In genomic region chr7:112110651-112111050, GRCh38 we compare ENCODE assay signal across 32 cellular contexts.
"Had no signal": no experiment of that assay in that cellular context is flagged by ENCODE, and none has a peak within 500 bp of the region (broad histone marks: within the 10 kb centered on the region; RNA-seq: fewer than 3 reads in every experiment).

No MANE protein-coding gene starts in this region.

- H3K4me3 Mint-ChIP-seq: activated CD4-positive, alpha-beta memory T cell treated with anti-CD3 and anti-CD28 coated beads, Interleukin-2, amount 10 ng/mL, durations not matched to agents 7 days and 5 days; activated CD4-positive, alpha-beta T cell treated with anti-CD3 and anti-CD28 coated beads for 36 hours; activated CD8-positive, alpha-beta memory T cell treated with anti-CD3 and anti-CD28 coated beads, Interleukin-2, amount 10 ng/mL, durations not matched to agents 7 days and 5 days; activated naive CD8-positive, alpha-beta T cell treated with anti-CD3 and anti-CD28 coated beads for 36 hours; activated T-helper 17 cell treated with anti-CD3 and anti-CD28 coated beads, Interleukin-2, amount 50 U/mL, for 72 hours; T-helper 1 cell treated with Interleukin-12 subunit alpha and Interleukin-12 subunit beta and Interleukin-4 antibody, amounts not matched to agents 30 μg/mL and 1 μg/mL, for 36 hours; T-helper 2 cell treated with Interferon-gamma antibody and Interleukin-4, amounts not matched to agents 5 μg/mL and 100 μg/mL, for 36 hours had no signal

- H3K36me3 Mint-ChIP-seq: activated CD8-positive, alpha-beta memory T cell treated with anti-CD3 and anti-CD28 coated beads, Interleukin-2, amount 10 ng/mL, durations not matched to agents 7 days and 5 days; activated naive CD8-positive, alpha-beta T cell treated with anti-CD3 and anti-CD28 coated beads for 36 hours had no signal

- ATAC-seq: activated CD4-positive, alpha-beta T cell treated with anti-CD3 and anti-CD28 coated beads for 36 hours; activated CD4-positive, CD25-positive, alpha-beta regulatory T cell treated with anti-CD3 and anti-CD28 coated beads, Interleukin-2, amount 50 U/mL, for 24 hours; activated CD8-positive, alpha-beta memory T cell treated with anti-CD3 and anti-CD28 coated beads, Interleukin-2, amount 10 ng/mL, durations not matched to agents 7 days and 5 days; activated T-helper 17 cell treated with anti-CD3 and anti-CD28 coated beads, Interleukin-2, amount 50 U/mL, for 72 hours; Panc1 had no signal

- H3K27me3 ChIP-seq: ascending aorta, cardiac muscle cell, SJSA1 had no signal

- H3K4me1 Mint-ChIP-seq: activated CD4-positive, alpha-beta memory T cell treated with anti-CD3 and anti-CD28 coated beads, Interleukin-2, amount 10 ng/mL, durations not matched to agents 7 days and 5 days; activated CD4-positive, alpha-beta T cell treated with anti-CD3 and anti-CD28 coated beads for 36 hours; activated CD8-positive, alpha-beta memory T cell treated with anti-CD3 and anti-CD28 coated beads, Interleukin-2, amount 10 ng/mL, durations not matched to agents 7 days and 5 days; activated T-helper 17 cell treated with anti-CD3 and anti-CD28 coated beads, Interleukin-2, amount 50 U/mL, for 72 hours had no signal

- H3K27ac Mint-ChIP-seq: activated CD4-positive, alpha-beta memory T cell treated with anti-CD3 and anti-CD28 coated beads, Interleukin-2, amount 10 ng/mL, durations not matched to agents 7 days and 5 days; activated CD4-positive, alpha-beta T cell treated with anti-CD3 and anti-CD28 coated beads for 36 hours; activated CD8-positive, alpha-beta memory T cell treated with anti-CD3 and anti-CD28 coated beads, Interleukin-2, amount 10 ng/mL, durations not matched to agents 7 days and 5 days; activated naive CD8-positive, alpha-beta T cell treated with anti-CD3 and anti-CD28 coated beads for 36 hours; activated T-helper 17 cell treated with anti-CD3 and anti-CD28 coated beads, Interleukin-2, amount 50 U/mL, for 72 hours; T-helper 1 cell treated with Interleukin-12 subunit alpha and Interleukin-12 subunit beta and Interleukin-4 antibody, amounts not matched to agents 30 μg/mL and 1 μg/mL, for 36 hours; T-helper 2 cell treated with Interferon-gamma antibody and Interleukin-4, amounts not matched to agents 5 μg/mL and 100 μg/mL, for 36 hours had no signal

- H3K27ac ChIP-seq: ascending aorta, cardiac muscle cell, SJSA1 had no signal

- H3K9me3 Mint-ChIP-seq: activated CD4-positive, alpha-beta memory T cell treated with anti-CD3 and anti-CD28 coated beads, Interleukin-2, amount 10 ng/mL, durations not matched to agents 7 days and 5 days; activated naive CD8-positive, alpha-beta T cell treated with anti-CD3 and anti-CD28 coated beads for 36 hours; activated T-helper 17 cell treated with anti-CD3 and anti-CD28 coated beads, Interleukin-2, amount 50 U/mL, for 72 hours; T-helper 1 cell treated with Interleukin-12 subunit alpha and Interleukin-12 subunit beta and Interleukin-4 antibody, amounts not matched to agents 30 μg/mL and 1 μg/mL, for 36 hours; T-helper 2 cell treated with Interferon-gamma antibody and Interleukin-4, amounts not matched to agents 5 μg/mL and 100 μg/mL, for 36 hours had no signal

- H3K4me3 ChIP-seq: ascending aorta, cardiac muscle cell, SJSA1 had no signal

- DNase-seq: activated CD4-positive, alpha-beta memory T cell treated with anti-CD3 and anti-CD28 coated beads, Interleukin-2, amount 10 ng/mL, durations not matched to agents 7 days and 5 days; activated CD4-positive, alpha-beta T cell treated with anti-CD3 and anti-CD28 coated beads for 36 hours; activated CD8-positive, alpha-beta memory T cell treated with anti-CD3 and anti-CD28 coated beads for 24 hours; activated CD8-positive, alpha-beta memory T cell treated with anti-CD3 and anti-CD28 coated beads, Interleukin-2, amount 10 ng/mL, durations not matched to agents 7 days and 5 days; activated CD8-positive, alpha-beta memory T cell treated with anti-CD3 and anti-CD28 coated beads, Interleukin-2, amount 50 U/mL, for 48 hours; activated effector memory CD4-positive, alpha-beta T cell treated with anti-CD3 and anti-CD28 coated beads, Interleukin-2, amount 50 U/mL, for 16 hours; activated naive CD4-positive, alpha-beta T cell; activated naive CD4-positive, alpha-beta T cell treated with anti-CD3 and anti-CD28 coated beads, Interleukin-2, amount 50 U/mL, for 16 hours; activated naive CD8-positive, alpha-beta T cell treated with anti-CD3 and anti-CD28 coated beads for 36 hours; activated T-cell treated with anti-CD3 and anti-CD28 coated beads, Interleukin-2, amount 50 U/mL, for 48 hours; amniotic stem cell; IMR-90; Karpas-422; KBM-7; NCI-H1105 treated with DMSO at 0.1 percent for 48 hours; NCI-H1436; NCI-H1694; NCI-H1930; NCI-H2081 treated with DMSO at 0.1 percent for 48 hours; NCI-H226; NCI-H446 treated with DMSO at 0.1 percent for 48 hours; NCI-H524; SHP77 treated with DMSO at 0.1 percent for 48 hours; SK-N-SH had no signal

- H3K27me3 Mint-ChIP-seq: activated CD4-positive, alpha-beta T cell treated with anti-CD3 and anti-CD28 coated beads for 36 hours had no signal
